8 cellular contexts compared by ENCODE assay signal in genomic region chr4:37890501-37891220, GRCh38. TPM values are rescaled to one million over a fixed set of nuclear protein-coding genes. Genes with fewer than 3 reads are reported as not detected.
DNase-seq lines count a peak whose midpoint lies in the region; ATAC-seq and TF ChIP-seq lines count a peak whose summit lies in the region.

Gene TBC1D1, plus strand, starts transcription at chr4:37891084. Its CDS starts 11,012 bp downstream, at chr4:37902096.

- H2AFZ ChIP-seq in osteoblast (ENCODE audit: low read length) = peak within 1 kb of the TSS; percentile 90

- peak within 1 kb of the TSS; percentile 90 for H3K4me2 ChIP-seq in osteoblast (ENCODE audit: insufficient read depth, low read length)

- TF ChIP-seq EP300 in transverse colon (IDR thresholded peaks at IDR 0.05; ENCODE audit: low read depth) = no peak

- DNase-seq in AG04449 (ENCODE audit: low read depth, low spot score) (no peak), OCI-M1 (lab: John Stamatoyannopoulos, UW) (peak; percentile 17), globus pallidus (ENCODE audit: low spot score) (peak; percentile 36), osteoblast (ENCODE audit: insufficient read length, low spot score, missing footprints) (peak; percentile 80), transverse colon (peak; percentile 81)
- DNase-seq in activated T-helper 9 cell treated with anti-CD3 and anti-CD28 coated beads, Interleukin-2, amount 50 U/mL, for 16 hours (ENCODE audit: low read depth) = peak; percentile 3

- no peaks in the 10 kb centered on the region for H4K20me1 ChIP-seq in osteoblast (ENCODE audit: insufficient read depth, low read length)

- no peaks in the 10 kb centered on the region for H3K9me3 ChIP-seq in osteoblast (ENCODE audit: low read depth, low read length)
- no peaks in the 10 kb centered on the region for H3K9me3 ChIP-seq in transverse colon

- H3K27ac ChIP-seq in osteoblast (ENCODE audit: low read depth, low read length) (no peak within 1 kb of the TSS), transverse colon (peak within 1 kb of the TSS; percentile 90 to 93 (median 92))

- intact Hi-C loops in transverse colon (cut with DNase I; ENCODE audit: low total_unique reads) = loop anchor here (2.0 to 5.0 kb wide), 3 partner anchors 63 to 1593 kb away; partner anchors contain the start of gene PGM2

- peaks cover 8% of the 10 kb centered on the region for H3K4me1 ChIP-seq in osteoblast (ENCODE audit: insufficient read depth, low read length)
- peaks cover 0 to 28% (median 20%) of the 10 kb centered on the region in 4 donors for H3K4me1 ChIP-seq in transverse colon

- POLR2A ChIA-PET in AG04449 (lab: Yijun Ruan, JAX) = no interaction called here

- WGBS in transverse colon (ENCODE audit: low coverage in 1 of 2), 2 donors = 5% methylated on average over 54 of the region's 63 CpGs; no CpG with 5 or more reads in 1 of the 2 donors

- peaks cover 13% of the 10 kb centered on the region for H3K27me3 ChIP-seq in osteoblast (ENCODE audit: insufficient read depth, low read length)
- H3K27me3 ChIP-seq in transverse colon = no peaks in the 10 kb centered on the region

- CTCF ChIA-PET in AG04449 (lab: Yijun Ruan, JAX) = interaction anchor here (0.9 kb wide), 1 partner anchor 14 kb away, joined by 3 read pairs; no protein-coding TSS in a partner anchor

- in situ Hi-C loops in transverse colon (cut with MboI; ENCODE audit: low pct_ligation_motif_present in 1 of 4, low pct_unique_long_range_greater_than_20kb in 1 of 4, low sequenced_read_pairs in 3 of 4) = loop anchor here in 2 of 4 donors (25.0 kb wide), 2 partner anchors 122 to 147 kb away; no protein-coding TSS in a partner anchor

- no peaks in the 10 kb centered on the region for H3K36me3 ChIP-seq in osteoblast (ENCODE audit: insufficient read depth, low read length)
- H3K36me3 ChIP-seq in transverse colon = no peaks in the 10 kb centered on the region

- H3K79me2 ChIP-seq in osteoblast (ENCODE audit: insufficient read depth, low read length) = no peaks in the 10 kb centered on the region

- TF ChIP-seq CTCF in AG04449 (IDR thresholded peaks at IDR 0.05; ENCODE audit: insufficient read depth, low read length, missing control alignments) (no peak), osteoblast (IDR thresholded peaks at IDR 0.05; ENCODE audit: extremely low read depth, low read depth, low read length) (no peak), transverse colon (IDR thresholded peaks at IDR 0.05) (peak in 3 of 5 experiments; percentile 21 to 37 (median 35))

- ATAC-seq in GM18873 (IDR thresholded peaks at IDR 0.05; ENCODE audit: low FRiP score, unreplicated experiment) = peak; percentile 14
- peak; percentile 20 for ATAC-seq in HG03135 (IDR thresholded peaks at IDR 0.05; ENCODE audit: unreplicated experiment)

- TF ChIP-seq POLR2A in transverse colon (IDR thresholded peaks at IDR 0.05) = peak; percentile 16

- peak within 1 kb of the TSS; percentile 63 for H3K4me3 ChIP-seq in AG04449 (ENCODE audit: low read depth, low read length)
- peak within 1 kb of the TSS; percentile 81 for H3K4me3 ChIP-seq in osteoblast (ENCODE audit: insufficient read depth, low read length)
- peak within 1 kb of the TSS; percentile 91 to 99 (median 96) for H3K4me3 ChIP-seq in transverse colon

RNA-seq across cellular contexts. Expression of gene TBC1D1, which starts in this region (rescaled TPM):
- 66.6 and 81.0 TPM in 2 replicates for total RNA-seq in osteoblast
- total RNA-seq in transverse colon = 100 to 1,000 TPM; 122 to 258 (median 139) TPM

Comparison
In these comparisons a context has a peak if more than half of its experiments do, and no peak if none do; other contexts are left out.
1. CTCF ChIP-seq: peak in transverse colon (3 of 5); none in AG04449 (single experiment) and osteoblast (single experiment).
2. Peak in every context shown above with its lines, with median percentiles within 50 percentile points of each other: H3K4me3 ChIP-seq.